In genomic region chr18:64100136-64100922, GRCh38 we compare ENCODE assay signal across 11 cellular contexts. TPM values are rescaled to one million over a fixed set of nuclear protein-coding genes. Genes with fewer than 3 reads are reported as not detected.
A peak's percentile ranks its signal among the peaks of the same experiment; 100 is the strongest.
DNase-seq lines count a peak whose midpoint lies in the region; ATAC-seq and TF ChIP-seq lines count a peak whose summit lies in the region.
"Had no signal": no experiment of that assay in that cellular context is flagged by ENCODE, and none has a peak within 500 bp of the region (broad histone marks: within the 10 kb centered on the region; RNA-seq: fewer than 3 reads in every experiment).

No MANE protein-coding gene starts in this region.

- POLR2A ChIA-PET in IMR-90 (lab: Charles Lee; ENCODE audit: unreplicated experiment), result no interaction called here

- 25% methylated on average over 3 of the region's 6 CpGs; no CpG with 5 or more reads in 1 of the 2 experiments for WGBS in IMR-90 (ENCODE audit: extremely low coverage in 2 of 2, insufficient read length in 1 of 2), 2 experiments
- 52 to 73% (median 65%) methylated on average over 6 of the region's 6 CpGs for WGBS in heart left ventricle, 4 donors

- no peak overlapping the region for H2AK9ac ChIP-seq in IMR-90 (replicated peaks; ENCODE audit: low read depth, low read length, poor library complexity)

- H3K36me3 Mint-ChIP-seq in neural progenitor cell, result no peaks in the 10 kb centered on the region
- H3K36me3 Mint-ChIP-seq: T-cell had no signal

- no peaks in the 10 kb centered on the region for H3F3A ChIP-seq in neural progenitor cell (ENCODE audit: low read depth)

- dilution Hi-C loops in IMR-90 (cut with HindIII; ENCODE audit: low sequenced_read_pairs, unreplicated experiment), result no loop called here

- H3K9me1 ChIP-seq in IMR-90 (ENCODE audit: insufficient read depth, low read length), result no peaks in the 10 kb centered on the region

- no peak overlapping the region for H4K8ac ChIP-seq in IMR-90 (ENCODE audit: low read depth in 2 of 2, low read length in 2 of 2)

- no peak for TF ChIP-seq CTCF in IMR-90 (conservative IDR thresholded peaks at IDR 0.05; ENCODE audit: low read depth, low read length)
- TF ChIP-seq CTCF in neural progenitor cell (IDR thresholded peaks at IDR 0.05), result no peak
- TF ChIP-seq CTCF in heart left ventricle (IDR thresholded peaks at IDR 0.05), result no peak

- H3K18ac ChIP-seq in IMR-90 (ENCODE audit: low read depth, low read length), result no peak overlapping the region

- H3K4me1 ChIP-seq in IMR-90 (ENCODE audit: control insufficient read depth, insufficient read depth, low read length) (no peaks in the 10 kb centered on the region), neural progenitor cell (peaks cover 3% of the 10 kb centered on the region), heart left ventricle (no peaks in the 10 kb centered on the region)
- H3K4me1 ChIP-seq: pancreas had no signal

- H2AK5ac ChIP-seq in IMR-90 (ENCODE audit: low read depth, low read length), result no peak overlapping the region

- no peak overlapping the region for H3K4me3 Mint-ChIP-seq in neural progenitor cell
- H3K4me3 Mint-ChIP-seq: T-cell had no signal

- H2BK120ac ChIP-seq in IMR-90 (ENCODE audit: low read depth, low read length), result no peak overlapping the region

- H3K14ac ChIP-seq in IMR-90 (replicated peaks; ENCODE audit: low read depth, low read length), result no peak overlapping the region

- in situ Hi-C loops in IMR-90 (cut with MboI; ENCODE audit: low sequenced_read_pairs), result no loop called here

- H3K4me2 ChIP-seq in IMR-90 (ENCODE audit: low read depth, low read length), result no peak overlapping the region
- no peak overlapping the region for H3K4me2 ChIP-seq in neural progenitor cell

- no peak overlapping the region for H4K91ac ChIP-seq in IMR-90 (ENCODE audit: insufficient read depth, low read depth, low read length)

- TF ChIP-seq POLR2A in IMR-90 (IDR thresholded peaks at IDR 0.05; ENCODE audit: low read depth, low read length), result no peak
- TF ChIP-seq POLR2A in heart left ventricle (IDR thresholded peaks at IDR 0.05), result no peak

- H3K27ac Mint-ChIP-seq in neural progenitor cell, result peak overlapping the region; percentile 65
- H3K27ac Mint-ChIP-seq: T-cell had no signal

- H3K9me3 ChIP-seq in IMR-90 (ENCODE audit: control insufficient read depth, insufficient read depth, low read length) (peaks cover 8% of the 10 kb centered on the region; the same call in 1 of the 2 replicates), neural progenitor cell (ENCODE audit: low read depth) (no peaks in the 10 kb centered on the region), heart left ventricle (no peaks in the 10 kb centered on the region)
- H3K9me3 ChIP-seq: pancreas had no signal

- no peak overlapping the region for H2BK15ac ChIP-seq in IMR-90 (ENCODE audit: low read depth, low read length)

- H2BK5ac ChIP-seq in IMR-90 (ENCODE audit: low read depth, low read length, poor library complexity, severe bottlenecking), result no peak overlapping the region

- H3K9me3 Mint-ChIP-seq in neural progenitor cell, result no peaks in the 10 kb centered on the region
- H3K9me3 Mint-ChIP-seq: T-cell had no signal

- H3K9ac ChIP-seq in IMR-90 (ENCODE audit: low read depth, low read length) (no peak overlapping the region), neural progenitor cell (no peak overlapping the region)

- no peak overlapping the region for H3K4ac ChIP-seq in IMR-90 (ENCODE audit: low read depth, low read length)

- H2AFZ ChIP-seq in IMR-90 (replicated peaks; ENCODE audit: low read length, poor library complexity) (no peak overlapping the region), neural progenitor cell (replicated peaks) (no peak overlapping the region)

- no peaks in the 10 kb centered on the region for H3K79me2 ChIP-seq in neural progenitor cell (ENCODE audit: low read depth)

- no peak for TF ChIP-seq RAD21 in IMR-90 (IDR thresholded peaks at IDR 0.05; ENCODE audit: low read length)

- no peaks in the 10 kb centered on the region for H3K27me3 Mint-ChIP-seq in neural progenitor cell (ENCODE audit: insufficient read depth, low read depth)

- no peak overlapping the region for H3K4me3 ChIP-seq in IMR-90 (ENCODE audit: insufficient read depth, low read depth, low read length)
- H3K4me3 ChIP-seq in neural progenitor cell, result no peak overlapping the region
- no peak overlapping the region for H3K4me3 ChIP-seq in heart left ventricle
- H3K4me3 ChIP-seq: pancreas had no signal

- no peaks in the 10 kb centered on the region for H3K79me1 ChIP-seq in IMR-90 (ENCODE audit: low read depth in 1 of 2, low read length in 2 of 2)

- no peak overlapping the region for H2BK20ac ChIP-seq in IMR-90 (ENCODE audit: low read depth, low read length)

- H3K4me1 Mint-ChIP-seq in neural progenitor cell, result peaks cover 9% of the 10 kb centered on the region
- H3K4me1 Mint-ChIP-seq: T-cell had no signal

- H3K27ac ChIP-seq in IMR-90 (ENCODE audit: insufficient read depth, low read length), result no peak overlapping the region
- H3K27ac ChIP-seq in neural progenitor cell, result no peak overlapping the region
- no peak overlapping the region for H3K27ac ChIP-seq in heart left ventricle
- H3K27ac ChIP-seq: pancreas had no signal

- BruUV-seq in IMR-90 (replicated peaks; lab: Mats Ljungman, UMichigan), result no TSS peak

- no peak overlapping the region for H3K23ac ChIP-seq in IMR-90 (ENCODE audit: low read depth, low read length)

- peak; percentile 78 for ATAC-seq in GM18907 (IDR thresholded peaks at IDR 0.05; ENCODE audit: unreplicated experiment)
- ATAC-seq in HG02623 (IDR thresholded peaks at IDR 0.05; ENCODE audit: unreplicated experiment), result peak; percentile 56
- ATAC-seq in IMR-90 (ENCODE audit: low read depth), result no peak
- no peak for ATAC-seq in heart left ventricle
- ATAC-seq: T-cell had no signal

- H4K5ac ChIP-seq in IMR-90 (ENCODE audit: low read depth, low read length), result no peak overlapping the region

- H4K20me1 ChIP-seq in IMR-90 (ENCODE audit: insufficient read depth, low read length), result no peaks in the 10 kb centered on the region
- no peaks in the 10 kb centered on the region for H4K20me1 ChIP-seq in neural progenitor cell (ENCODE audit: low read depth)

- CTCF ChIA-PET in IMR-90 (lab: Yijun Ruan, JAX), result no interaction called here

- no peaks in the 10 kb centered on the region for H3K27me3 ChIP-seq in IMR-90 (ENCODE audit: control insufficient read depth, insufficient read depth, low read length)
- H3K27me3 ChIP-seq in neural progenitor cell, result no peaks in the 10 kb centered on the region
- H3K27me3 ChIP-seq in heart left ventricle, result peaks cover 0 to 1% (median 0%) of the 10 kb centered on the region in 9 donors
- H3K27me3 ChIP-seq: pancreas had no signal

- no peak overlapping the region for H3K56ac ChIP-seq in IMR-90 (ENCODE audit: extremely low read depth, insufficient read depth, low read length)

- intact Hi-C loops in IMR-90 (cut with micrococcal nuclease) (no loop called here), heart left ventricle (cut with DNase I) (loop anchor here in 1 of 10 donors (5.0 kb wide), 1 partner anchor 997 kb away; no protein-coding TSS in a partner anchor)

- H3K36me3 ChIP-seq in IMR-90 (ENCODE audit: control insufficient read depth, insufficient read depth, low read length), result no peaks in the 10 kb centered on the region
- H3K36me3 ChIP-seq in neural progenitor cell, result no peaks in the 10 kb centered on the region
- no peaks in the 10 kb centered on the region for H3K36me3 ChIP-seq in heart left ventricle
- H3K36me3 ChIP-seq: pancreas had no signal

- no peak for DNase-seq in IMR-90
- DNase-seq in neural progenitor cell (ENCODE audit: low spot score), result peak; percentile 9
- DNase-seq in heart left ventricle, result no peak
- no peak for DNase-seq in activated CD8-positive, alpha-beta memory T cell treated with anti-CD3 and anti-CD28 coated beads for 24 hours
- DNase-seq in activated CD4-positive, alpha-beta T cell treated with anti-CD3 and anti-CD28 coated beads for 1 hour, result no peak
- DNase-seq in effector CD8-positive, alpha-beta T cell (lab: John Stamatoyannopoulos, UW), result no peak
- DNase-seq: NCI-H446, pancreas, T-cell had no signal

TF ChIP-seq in IMR-90, 13 proteins besides CTCF, POLR2A, EP300 and RAD21:
- no peak for TF ChIP-seq MXI1 (IDR thresholded peaks at IDR 0.05; ENCODE audit: borderline replicate concordance, low read depth, low read length)
- 0 out of 2 replicates have a peak, but pooled peaks have one; percentile 5 for TF ChIP-seq CEBPB (IDR thresholded peaks at IDR 0.05; ENCODE audit: low read depth, low read length)

RNA-seq across cellular contexts. Expression of gene LINC00305, which starts 48.6 kb away (rescaled TPM):
- total RNA-seq in IMR-90 (2012; rRNA removed) (not detected in 2 replicates), neural progenitor cell (ENCODE audit: low replicate concordance) (not detected in 2 replicates), heart left ventricle (not detected)
- polyA plus RNA-seq in IMR-90 (2012; rRNA removed) (not detected in 2 replicates), heart left ventricle (not detected)
- polyA plus RNA-seq in IMR-90 (2012; cell fraction: cytosol; rRNA removed), result not detected in 2 replicates
- not detected in 2 replicates for polyA plus RNA-seq in IMR-90 (2012; cell fraction: nucleus; rRNA removed; ENCODE audit: low replicate concordance)
- total RNA-seq: pancreas, T-cell had no signal

Comparison
In these comparisons a context has a peak if more than half of its experiments do, and no peak if none do; other contexts are left out.
1. ATAC-seq: peak in GM18907 (single experiment) and HG02623 (single experiment); none in IMR-90 (single experiment) and heart left ventricle (0 of 4).